Comparison of ENCODE assay signal across 15 cellular contexts in the genomic region with DNA sequence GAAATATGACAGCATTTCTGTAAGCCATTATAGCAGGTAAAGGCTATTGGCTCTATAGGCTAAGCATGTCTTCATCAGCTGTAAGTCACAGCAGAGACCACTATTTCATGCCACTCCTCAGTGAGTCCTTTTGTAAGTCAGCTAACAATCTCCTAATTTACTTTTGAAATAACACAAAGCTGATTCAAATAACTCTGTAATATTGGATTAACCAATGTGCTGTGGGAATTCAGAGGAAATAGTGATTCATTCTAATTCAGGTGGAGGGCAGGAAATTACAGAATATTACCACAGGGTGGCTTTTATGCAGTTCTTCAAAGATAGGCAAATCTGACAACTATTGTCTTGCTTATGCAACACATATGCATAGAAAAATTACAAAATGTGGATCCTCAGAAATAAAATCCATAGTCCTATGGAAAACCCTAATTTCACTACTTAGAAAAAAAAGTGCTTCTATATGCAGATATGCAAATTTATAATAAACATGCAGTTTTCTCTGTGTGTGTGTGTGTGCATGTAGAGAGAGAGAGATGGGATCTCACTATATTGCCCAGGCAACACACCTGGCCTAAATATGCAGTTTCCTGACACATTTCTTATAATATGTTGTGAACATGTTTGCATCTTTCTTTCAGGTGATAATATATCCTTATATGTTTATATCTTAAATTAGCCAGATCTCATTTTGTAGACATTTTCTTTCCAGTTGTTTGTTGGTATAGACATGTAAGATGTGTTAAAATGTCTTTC. TPM values are rescaled to one million over a fixed set of nuclear protein-coding genes. Genes with fewer than 3 reads are reported as not detected.
DNase-seq lines count a peak whose midpoint lies in the region; ATAC-seq and TF ChIP-seq lines count a peak whose summit lies in the region.
"Had no signal": no experiment of that assay in that cellular context is flagged by ENCODE, and none has a peak within 500 bp of the region (broad histone marks: within the 10 kb centered on the region; RNA-seq: fewer than 3 reads in every experiment).

No MANE protein-coding gene starts in this region.

- intact Hi-C loops in CD4-positive, alpha-beta memory T cell (cut with micrococcal nuclease): loop anchor here (1.0 kb wide), 2 partner anchors 31 to 136 kb away; partner anchors contain the start of gene HEBP2
- intact Hi-C loops in activated CD4-positive, alpha-beta memory T cell treated with anti-CD3 and anti-CD28 coated beads for 36 hours (cut with micrococcal nuclease): no loop called here

- no peaks in the 10 kb centered on the region for H3K4me1 ChIP-seq in CD4-positive, alpha-beta memory T cell (ENCODE audit: insufficient read depth, low read length)
- H3K4me1 ChIP-seq in Loucy (ENCODE audit: insufficient read depth, low read length, poor library complexity, severe bottlenecking) (peaks cover 6% of the 10 kb centered on the region), liver (ENCODE audit: control insufficient read depth in 4 of 4, insufficient read depth in 4 of 4, low read length in 3 of 4) (peaks cover 4 to 16% (median 9%) of the 10 kb centered on the region in 4 donors)
- H3K4me1 ChIP-seq: left ventricle myocardium inferior had no signal

- no peak overlapping the region for H3K9ac ChIP-seq in Loucy (ENCODE audit: low read depth, low read length, poor library complexity, severe bottlenecking)
- H3K9ac ChIP-seq in liver (ENCODE audit: low read depth in 1 of 2, low read length in 2 of 2): no peak overlapping the region

- no peak overlapping the region for H2AFZ ChIP-seq in Loucy (ENCODE audit: low read length)

- peaks cover 0 to under 1% (median 0%) of the 10 kb centered on the region in 8 donors for H3K9me3 Mint-ChIP-seq in CD4-positive, alpha-beta memory T cell
- no peaks in the 10 kb centered on the region for H3K9me3 Mint-ChIP-seq in activated T-helper 17 cell treated with anti-CD3 and anti-CD28 coated beads, Interleukin-2, amount 50 U/mL, for 72 hours
- H3K9me3 Mint-ChIP-seq in activated CD4-positive, alpha-beta memory T cell treated with anti-CD3 and anti-CD28 coated beads for 36 hours: no peaks in the 10 kb centered on the region

- H3F3A ChIP-seq in Loucy (ENCODE audit: low read depth): no peaks in the 10 kb centered on the region

- H3K79me2 ChIP-seq in Loucy (ENCODE audit: insufficient read depth, low read length): no peaks in the 10 kb centered on the region

- H3K27ac Mint-ChIP-seq in CD4-positive, alpha-beta memory T cell: no peak overlapping the region
- H3K27ac Mint-ChIP-seq in activated T-helper 17 cell treated with anti-CD3 and anti-CD28 coated beads, Interleukin-2, amount 50 U/mL, for 72 hours: no peak overlapping the region
- H3K27ac Mint-ChIP-seq in activated CD4-positive, alpha-beta memory T cell treated with anti-CD3 and anti-CD28 coated beads for 36 hours: no peak overlapping the region

- peak; percentile 28 for ATAC-seq in activated T-helper 17 cell treated with anti-CD3 and anti-CD28 coated beads, Interleukin-2, amount 50 U/mL, for 72 hours (replicated peaks)

- H3K36me3 Mint-ChIP-seq in CD4-positive, alpha-beta memory T cell: no peaks in the 10 kb centered on the region
- no peaks in the 10 kb centered on the region for H3K36me3 Mint-ChIP-seq in activated T-helper 17 cell treated with anti-CD3 and anti-CD28 coated beads, Interleukin-2, amount 50 U/mL, for 72 hours (ENCODE audit: low read depth)
- no peaks in the 10 kb centered on the region for H3K36me3 Mint-ChIP-seq in activated CD4-positive, alpha-beta memory T cell treated with anti-CD3 and anti-CD28 coated beads for 36 hours

- H3K27me3 Mint-ChIP-seq in CD4-positive, alpha-beta memory T cell: peaks cover 2 to 4% of the 10 kb centered on the region in 2 donors
- peaks cover 3% of the 10 kb centered on the region for H3K27me3 Mint-ChIP-seq in activated T-helper 17 cell treated with anti-CD3 and anti-CD28 coated beads, Interleukin-2, amount 50 U/mL, for 72 hours
- peaks cover 1% of the 10 kb centered on the region for H3K27me3 Mint-ChIP-seq in activated CD4-positive, alpha-beta memory T cell treated with anti-CD3 and anti-CD28 coated beads for 36 hours

- H3K36me3 ChIP-seq in CD4-positive, alpha-beta memory T cell (ENCODE audit: insufficient read depth, low read length): no peaks in the 10 kb centered on the region
- no peaks in the 10 kb centered on the region for H3K36me3 ChIP-seq in Loucy (ENCODE audit: insufficient read depth, low read length)
- H3K36me3 ChIP-seq in liver (ENCODE audit: control insufficient read depth in 4 of 4, insufficient read depth in 3 of 4, low read depth in 1 of 4, low read length in 3 of 4): no peaks in the 10 kb centered on the region
- H3K36me3 ChIP-seq: left ventricle myocardium inferior had no signal

- TF ChIP-seq CTCF in Loucy (conservative IDR thresholded peaks at IDR 0.05; ENCODE audit: low read length) (peak; percentile 55), liver (IDR thresholded peaks at IDR 0.05; ENCODE audit: low read depth, low read length, missing input control) (peak; percentile 34), GM13976 (IDR thresholded peaks at IDR 0.05; ENCODE audit: borderline replicate concordance, control extremely low read depth, extremely low read depth, insufficient read depth, missing control alignments) (no peak)

- H3K27ac ChIP-seq in CD4-positive, alpha-beta memory T cell (ENCODE audit: low read depth, low read length): no peak overlapping the region
- H3K27ac ChIP-seq in liver (ENCODE audit: low read depth in 1 of 2, low read length in 2 of 2): no peak overlapping the region
- H3K27ac ChIP-seq: left ventricle myocardium inferior had no signal

- H3K4me1 Mint-ChIP-seq in CD4-positive, alpha-beta memory T cell: peaks cover 0 to 2% (median 0%) of the 10 kb centered on the region in 4 donors
- no peaks in the 10 kb centered on the region for H3K4me1 Mint-ChIP-seq in activated T-helper 17 cell treated with anti-CD3 and anti-CD28 coated beads, Interleukin-2, amount 50 U/mL, for 72 hours
- no peaks in the 10 kb centered on the region for H3K4me1 Mint-ChIP-seq in activated CD4-positive, alpha-beta memory T cell treated with anti-CD3 and anti-CD28 coated beads for 36 hours (ENCODE audit: low read depth)

- H4K20me1 ChIP-seq in Loucy (ENCODE audit: insufficient read depth, low read length, poor library complexity, severe bottlenecking): no peaks in the 10 kb centered on the region

- peak in 3 of 5 donors; percentile 2 to 21 (median 5) for DNase-seq in CD4-positive, alpha-beta memory T cell
- no peak for DNase-seq in activated CD4-positive, alpha-beta memory T cell treated with anti-CD3 and anti-CD28 coated beads for 36 hours
- DNase-seq in iPS-NIHi11 (ENCODE audit: low spot score) (no peak), NCI-H1694 treated with DMSO at 0.1 percent for 48 hours (lab: John Stamatoyannopoulos, UW) (no peak), GM13976 (ENCODE audit: low spot score) (no peak)
- DNase-seq: aorta, DMS79 treated with DMSO at 0.1 percent for 48 hours, left ventricle myocardium inferior, SW 1271 had no signal

- CTCF ChIA-PET in CD4-positive, alpha-beta memory T cell (lab: Charles Lee; ENCODE audit: partially characterized antibody): interaction anchor here (0.9 to 1.6 kb wide), 5 partner anchors 11 to 137 kb away, joined by 3 to 5 read pairs (median 4); partner anchors contain the start of gene HEBP2
- CTCF ChIA-PET in activated CD4-positive, alpha-beta memory T cell treated with anti-CD3 and anti-CD28 coated beads for 36 hours (lab: Charles Lee): interaction anchor here (2.9 kb wide), 1 partner anchor 257 kb away, joined by 8 read pairs; no protein-coding TSS in a partner anchor

- no peaks in the 10 kb centered on the region for H3K9me2 ChIP-seq in Loucy (replicated peaks; ENCODE audit: low read depth, low read length)

- no peaks in the 10 kb centered on the region for H3K9me3 ChIP-seq in CD4-positive, alpha-beta memory T cell (ENCODE audit: control insufficient read depth in 1 of 2, low read length in 2 of 2)
- H3K9me3 ChIP-seq in Loucy (ENCODE audit: insufficient read depth, low read depth, low read length) (no peaks in the 10 kb centered on the region), liver (ENCODE audit: control insufficient read depth in 4 of 4, low read length in 3 of 4) (no peaks in the 10 kb centered on the region)
- H3K9me3 ChIP-seq: left ventricle myocardium inferior had no signal

- H3K4me3 ChIP-seq in CD4-positive, alpha-beta memory T cell (ENCODE audit: low read length in 2 of 2): no peak overlapping the region
- H3K4me3 ChIP-seq in Loucy (ENCODE audit: low read length, poor library complexity, severe bottlenecking) (no peak overlapping the region), liver (ENCODE audit: low read depth in 1 of 3, low read length in 3 of 3) (no peak overlapping the region)
- H3K4me3 ChIP-seq: left ventricle myocardium inferior had no signal

- in situ Hi-C loops in GM13976 (cut with MboI; ENCODE audit: low sequenced_read_pairs, unreplicated experiment): no loop called here

- POLR2A ChIA-PET in CD4-positive, alpha-beta memory T cell (lab: Charles Lee; ENCODE audit: partially characterized antibody): interaction anchor here (2.2 kb wide), 1 partner anchor 31 kb away, joined by 8 read pairs; the partner anchor contains the start of gene HEBP2
- POLR2A ChIA-PET in activated CD4-positive, alpha-beta memory T cell treated with anti-CD3 and anti-CD28 coated beads for 36 hours (lab: Charles Lee): no interaction called here

- H3K4me2 ChIP-seq in Loucy (ENCODE audit: low read depth, low read length, poor library complexity, severe bottlenecking): no peak overlapping the region

- H3K27me3 ChIP-seq in CD4-positive, alpha-beta memory T cell (ENCODE audit: insufficient read depth, low read length): no peaks in the 10 kb centered on the region
- no peaks in the 10 kb centered on the region for H3K27me3 ChIP-seq in Loucy (ENCODE audit: insufficient read depth, low read length, poor library complexity, severe bottlenecking)
- H3K27me3 ChIP-seq in liver (ENCODE audit: control insufficient read depth in 4 of 4, insufficient read depth in 4 of 4, low read length in 3 of 4): no peaks in the 10 kb centered on the region

- peak; percentile 38 to 54 for TF ChIP-seq RAD21 in liver (IDR thresholded peaks at IDR 0.05)

- H3K4me3 Mint-ChIP-seq in CD4-positive, alpha-beta memory T cell: no peak overlapping the region
- H3K4me3 Mint-ChIP-seq in activated T-helper 17 cell treated with anti-CD3 and anti-CD28 coated beads, Interleukin-2, amount 50 U/mL, for 72 hours: no peak overlapping the region
- H3K4me3 Mint-ChIP-seq in activated CD4-positive, alpha-beta memory T cell treated with anti-CD3 and anti-CD28 coated beads for 36 hours: no peak overlapping the region

RNA-seq across cellular contexts. Expression of gene SMIM28, which starts 4.8 kb away (rescaled TPM):
- total RNA-seq in CD4-positive, alpha-beta memory T cell: not detected
- polyA plus RNA-seq in CD4-positive, alpha-beta memory T cell: not detected
- not detected for total RNA-seq in activated T-helper 17 cell treated with anti-CD3 and anti-CD28 coated beads, Interleukin-2, amount 50 U/mL, for 72 hours
- total RNA-seq in liver: not detected
- polyA plus RNA-seq in liver: not detected
- total RNA-seq in activated CD4-positive, alpha-beta memory T cell treated with anti-CD3 and anti-CD28 coated beads for 36 hours: not detected
- total RNA-seq: aorta, fibroblast of lung, left ventricle myocardium inferior, osteocyte had no signal
- polyA plus RNA-seq: aorta, fibroblast of lung, thymus had no signal

RNA-seq across cellular contexts. Expression of gene HEBP2, which starts 31.1 kb away (rescaled TPM):
- 10 to 100 TPM; 47.2 to 52.7 TPM for total RNA-seq in CD4-positive, alpha-beta memory T cell
- 10 to 100 TPM; 47.9 to 49.6 TPM for polyA plus RNA-seq in CD4-positive, alpha-beta memory T cell
- 10 to 100 TPM; 28.6 to 44.7 TPM for total RNA-seq in activated T-helper 17 cell treated with anti-CD3 and anti-CD28 coated beads, Interleukin-2, amount 50 U/mL, for 72 hours
- total RNA-seq in liver: 10 to 100 TPM in 1 of 2 donors, 1 to 10 TPM in 1; 5.6 to 12.0 TPM
- 10 to 100 TPM; 21.7 to 58.0 TPM for polyA plus RNA-seq in liver
- total RNA-seq in activated CD4-positive, alpha-beta memory T cell treated with anti-CD3 and anti-CD28 coated beads for 36 hours: 10 to 100 TPM; 49.5 to 49.6 TPM

Comparison
In these comparisons a context has a peak if more than half of its experiments do, and no peak if none do; other contexts are left out.
1. DNase-seq: peak in CD4-positive, alpha-beta memory T cell (3 of 5); none in activated CD4-positive, alpha-beta memory T cell treated with anti-CD3 and anti-CD28 coated beads for 36 hours (single experiment), iPS-NIHi11 (single experiment), NCI-H1694 treated with DMSO at 0.1 percent for 48 hours (single experiment) and GM13976 (single experiment).